ENCODE assay signal across 12 cellular contexts in the genomic region with DNA sequence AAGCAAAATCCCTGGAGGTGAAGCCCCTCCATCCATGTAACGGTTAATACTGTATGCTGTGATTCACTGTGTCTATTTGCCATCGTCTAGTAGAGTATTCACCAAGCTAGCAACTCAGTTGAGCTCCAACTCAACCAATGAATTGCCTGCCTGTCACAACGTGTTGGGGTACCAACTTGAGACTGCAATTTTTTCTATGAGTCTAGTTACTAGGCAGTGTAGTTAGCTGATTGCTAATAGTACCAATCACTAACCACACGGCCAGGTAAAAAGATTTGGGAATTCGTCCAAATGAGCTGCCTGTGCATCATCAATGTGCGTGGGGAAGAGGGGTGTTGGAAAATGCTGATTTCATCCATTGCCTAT. TPM values are rescaled to one million over a fixed set of nuclear protein-coding genes. Genes with fewer than 3 reads are reported as not detected.
DNase-seq lines count a peak whose midpoint lies in the region; ATAC-seq, FAIRE-seq and TF ChIP-seq lines count a peak whose summit lies in the region.
"Had no signal": no experiment of that assay in that cellular context is flagged by ENCODE, and none has a peak within 500 bp of the region (broad histone marks: within the 10 kb centered on the region; RNA-seq: fewer than 3 reads in every experiment).

No MANE protein-coding gene starts in this region.

- no peaks in the 10 kb centered on the region for H3K9me3 ChIP-seq in HepG2 (ENCODE audit: low read length)
- no peaks in the 10 kb centered on the region for H3K9me3 ChIP-seq in right lobe of liver
- H3K9me3 ChIP-seq in lower lobe of right lung, result no peaks in the 10 kb centered on the region

- CTCF ChIA-PET in HepG2 (lab: Yijun Ruan, JAX; ENCODE audit: low intra/inter-chr PET ratio, low total read pairs), result no interaction called here

- DNase-seq in HepG2 (ENCODE audit: low spot score) (no peak), right lobe of liver (no peak), lower lobe of right lung (no peak), AG20443 (ENCODE audit: low spot score) (no peak)
- no peak for DNase-seq in activated naive CD8-positive, alpha-beta T cell treated with anti-CD3 and anti-CD28 coated beads, Interleukin-2, amount 50 U/mL, for 24 hours
- DNase-seq: COR-L47; Right ventricle myocardium superior; stimulated activated CD4-positive, alpha-beta T cell treated with anti-CD3 and anti-CD28 coated beads, Interleukin-4, amount 100 ng/mL, for 24 hours had no signal

- H3K79me2 ChIP-seq in HepG2 (ENCODE audit: insufficient read depth, low read length), result no peaks in the 10 kb centered on the region

- TF ChIP-seq EP300 in HepG2 (IDR thresholded peaks at IDR 0.05; ENCODE audit: low read depth in 2 of 2, low read length in 2 of 2), result no peak
- TF ChIP-seq EP300 in HepG2 (CRISPR knock-in tag; IDR thresholded peaks at IDR 0.05; ENCODE audit: borderline replicate concordance), result no peak

- H3K4me3 ChIP-seq in HepG2 (replicated peaks in 1 of 3; ENCODE audit: insufficient read depth in 1 of 3, low read depth in 2 of 3, low read length in 3 of 3) (no peak overlapping the region), right lobe of liver (no peak overlapping the region), lower lobe of right lung (peak overlapping the region; percentile 52)

- 24% methylated on average over 6 of the region's 6 CpGs for WGBS in HepG2 (ENCODE audit: low lambda C conversion rate)
- WGBS in right lobe of liver (ENCODE audit: insufficient coverage, low coverage, low lambda C conversion rate, missing lambda C conversion rate), result 27% methylated on average over 4 of the region's 6 CpGs

- TF ChIP-seq CTCF in HepG2 (CRISPR knock-in tag; IDR thresholded peaks at IDR 0.05) (no peak), right lobe of liver (IDR thresholded peaks at IDR 0.05) (no peak), lower lobe of right lung (IDR thresholded peaks at IDR 0.05) (no peak)

- POLR2A ChIA-PET in HepG2 (lab: Yijun Ruan, JAX), result no interaction called here

- no peak overlapping the region for H2AFZ ChIP-seq in HepG2 (ENCODE audit: low read length)

- TF ChIP-seq POLR2A in HepG2 (IDR thresholded peaks at IDR 0.05; ENCODE audit: insufficient read depth in 1 of 2, low read depth in 2 of 2, low read length in 2 of 2) (no peak), right lobe of liver (IDR thresholded peaks at IDR 0.05) (no peak)

- H3K27me3 ChIP-seq in HepG2 (ENCODE audit: control insufficient read depth in 1 of 2, insufficient read depth in 2 of 2, low read length in 2 of 2) (peaks cover 0 to 24% of the 10 kb centered on the region in 2 experiments; a peak in 4 of 5 replicates), right lobe of liver (peaks cover 0 to 28% of the 10 kb centered on the region in 2 donors), lower lobe of right lung (ENCODE audit: low read depth) (peaks cover 41% of the 10 kb centered on the region)

- no peak overlapping the region for H3K27ac Mint-ChIP-seq in activated naive CD8-positive, alpha-beta T cell treated with anti-CD3 and anti-CD28 coated beads, Interleukin-2, amount 50 U/mL, for 24 hours

- FAIRE-seq in HepG2 (lab: Jason Lieb, UNC), result no peak

- peak; percentile 29; the same call in 1 of the 3 replicates for ATAC-seq in HepG2
- no peak for ATAC-seq in right lobe of liver
- ATAC-seq in activated naive CD8-positive, alpha-beta T cell treated with anti-CD3 and anti-CD28 coated beads, Interleukin-2, amount 50 U/mL, for 24 hours, result peak; percentile 34
- ATAC-seq in lower lobe of right lung, result peak; percentile 14 to 36
- no peak for ATAC-seq in GM21619 (IDR thresholded peaks at IDR 0.05; ENCODE audit: unreplicated experiment)
- ATAC-seq in GM21786 (IDR thresholded peaks at IDR 0.05; ENCODE audit: unreplicated experiment), result no peak
- no peak for ATAC-seq in GM21528 (IDR thresholded peaks at IDR 0.05; ENCODE audit: low FRiP score, unreplicated experiment)

- H3K27ac ChIP-seq in HepG2 (ENCODE audit: extremely low read length, insufficient read depth, low read length) (no peak overlapping the region), right lobe of liver (no peak overlapping the region), lower lobe of right lung (no peak overlapping the region)

- H3K27me3 Mint-ChIP-seq in activated naive CD8-positive, alpha-beta T cell treated with anti-CD3 and anti-CD28 coated beads, Interleukin-2, amount 50 U/mL, for 24 hours, result peaks cover 41% of the 10 kb centered on the region

- H3K4me1 ChIP-seq in HepG2 (ENCODE audit: insufficient read depth, low read length) (peaks cover 10% of the 10 kb centered on the region; the same call in 1 of the 2 replicates), right lobe of liver (peaks cover 0 to 9% (median 4%) of the 10 kb centered on the region in 4 donors), lower lobe of right lung (peaks cover 7% of the 10 kb centered on the region)

- no peaks in the 10 kb centered on the region for H3K9me3 Mint-ChIP-seq in activated naive CD8-positive, alpha-beta T cell treated with anti-CD3 and anti-CD28 coated beads, Interleukin-2, amount 50 U/mL, for 24 hours

- intact Hi-C loops in HepG2 (cut with micrococcal nuclease; ENCODE audit: unreplicated experiment) (no loop called here), right lobe of liver (cut with DNase I) (no loop called here), lower lobe of right lung (cut with DNase I) (no loop called here)

- H3K36me3 Mint-ChIP-seq in activated naive CD8-positive, alpha-beta T cell treated with anti-CD3 and anti-CD28 coated beads, Interleukin-2, amount 50 U/mL, for 24 hours (ENCODE audit: low read depth), result peaks cover 2% of the 10 kb centered on the region

- no peak overlapping the region for H3K9ac ChIP-seq in HepG2 (ENCODE audit: insufficient read depth, low read depth, low read length)

- H3K4me2 ChIP-seq in HepG2 (ENCODE audit: low read depth, low read length), result 0 out of 2 replicates have a peak overlapping the region, but pooled peaks have one; percentile 12

- in situ Hi-C loops in HepG2 (cut with HindIII; ENCODE audit: extremely low pct_ligation_motif_present, low pct_unique_long_range_greater_than_20kb), result no loop called here

- peak overlapping the region; percentile 46 for H3K4me3 Mint-ChIP-seq in activated naive CD8-positive, alpha-beta T cell treated with anti-CD3 and anti-CD28 coated beads, Interleukin-2, amount 50 U/mL, for 24 hours

- BruUV-seq in HepG2 (replicated peaks; lab: Mats Ljungman, UMichigan), result no TSS peak

- H3K4me1 Mint-ChIP-seq in activated naive CD8-positive, alpha-beta T cell treated with anti-CD3 and anti-CD28 coated beads, Interleukin-2, amount 50 U/mL, for 24 hours, result peaks cover 18% of the 10 kb centered on the region

- H3K36me3 ChIP-seq in HepG2 (replicated peaks in 1 of 2; ENCODE audit: control insufficient read depth in 1 of 2, insufficient read depth in 2 of 2, low read length in 2 of 2), result no peaks in the 10 kb centered on the region
- H3K36me3 ChIP-seq in right lobe of liver, result no peaks in the 10 kb centered on the region
- no peaks in the 10 kb centered on the region for H3K36me3 ChIP-seq in lower lobe of right lung

- H4K20me1 ChIP-seq in HepG2 (ENCODE audit: insufficient read depth, low read length), result no peaks in the 10 kb centered on the region

- no peak for TF ChIP-seq RAD21 in HepG2 (CRISPR knock-in tag; IDR thresholded peaks at IDR 0.05)

RNA-seq across cellular contexts. Expression of gene BTG4, which starts 1.0 kb away (rescaled TPM):
- total RNA-seq in HepG2 (2016; rRNA removed; fragmentation: Illumina TruSeq; extraction: Trizol) (not detected in 2 replicates), right lobe of liver (not detected), lower lobe of right lung (0.38 TPM)
- not detected in 2 replicates for total RNA-seq in HepG2 (2016; cell fraction: cytosol; rRNA removed; fragmentation: Illumina TruSeq; extraction: Trizol; ENCODE audit: low read depth)
- not detected in 2 replicates for total RNA-seq in HepG2 (2016; cell fraction: insoluble cytoplasmic fraction; rRNA removed; fragmentation: Illumina TruSeq; extraction: Trizol)
- total RNA-seq in HepG2 (2016; cell fraction: membrane; rRNA removed; fragmentation: Illumina TruSeq; extraction: Trizol), result not detected in 2 replicates
- total RNA-seq in HepG2 (2016; cell fraction: nucleus; rRNA removed; fragmentation: Illumina TruSeq; extraction: Trizol), result not detected in 2 replicates
- polyA plus RNA-seq in HepG2 (2011; rRNA removed), result not detected in 2 replicates
- not detected in 2 replicates for polyA plus RNA-seq in HepG2 (2011; cell fraction: cytosol; rRNA removed)
- not detected in 2 replicates for polyA plus RNA-seq in HepG2 (2011; cell fraction: nucleus; rRNA removed)
- polyA plus RNA-seq in HepG2 (2012), result not detected in 2 replicates
- polyA plus RNA-seq in HepG2 (2016; cell fraction: cytosol; fragmentation: Illumina TruSeq; extraction: Trizol; ENCODE audit: low read depth), result not detected in 2 replicates
- not detected in 2 replicates for polyA plus RNA-seq in HepG2 (2016; cell fraction: insoluble cytoplasmic fraction; fragmentation: Illumina TruSeq; extraction: Trizol; ENCODE audit: low read depth)
- polyA plus RNA-seq in HepG2 (2016; cell fraction: membrane; fragmentation: Illumina TruSeq; extraction: Trizol; ENCODE audit: low read depth), result not detected in 2 replicates
- not detected in 2 replicates for polyA plus RNA-seq in HepG2 (2016; cell fraction: nucleus; fragmentation: Illumina TruSeq; extraction: Trizol; ENCODE audit: insufficient read depth, low read depth)
- not detected in 2 replicates for polyA minus RNA-seq in HepG2 (2011; rRNA and poly(A)+ RNA removed; ENCODE audit: low replicate concordance)
- not detected in 2 replicates for polyA minus RNA-seq in HepG2 (2011; cell fraction: cytosol; rRNA and poly(A)+ RNA removed)
- polyA minus RNA-seq in HepG2 (2011; cell fraction: nucleus; rRNA and poly(A)+ RNA removed), result not detected in 2 replicates
- total RNA-seq: mesenteric fat pad, Right ventricle myocardium superior had no signal

RNA-seq across cellular contexts. Expression of gene HOATZ, which starts 1.4 kb away (rescaled TPM):
- total RNA-seq in HepG2 (2016; rRNA removed; fragmentation: Illumina TruSeq; extraction: Trizol), result not detected in 2 replicates
- not detected in 2 replicates for total RNA-seq in HepG2 (2016; cell fraction: cytosol; rRNA removed; fragmentation: Illumina TruSeq; extraction: Trizol; ENCODE audit: low read depth)
- not detected in 2 replicates for total RNA-seq in HepG2 (2016; cell fraction: insoluble cytoplasmic fraction; rRNA removed; fragmentation: Illumina TruSeq; extraction: Trizol)
- not detected in 2 replicates for total RNA-seq in HepG2 (2016; cell fraction: membrane; rRNA removed; fragmentation: Illumina TruSeq; extraction: Trizol)
- total RNA-seq in HepG2 (2016; cell fraction: nucleus; rRNA removed; fragmentation: Illumina TruSeq; extraction: Trizol), result not detected in 2 replicates
- not detected in 2 replicates for polyA plus RNA-seq in HepG2 (2011; rRNA removed)
- not detected in 2 replicates for polyA plus RNA-seq in HepG2 (2011; cell fraction: cytosol; rRNA removed)
- not detected in 2 replicates for polyA plus RNA-seq in HepG2 (2011; cell fraction: nucleus; rRNA removed)
- polyA plus RNA-seq in HepG2 (2012), result not detected in 2 replicates
- polyA plus RNA-seq in HepG2 (2016; cell fraction: cytosol; fragmentation: Illumina TruSeq; extraction: Trizol; ENCODE audit: low read depth), result not detected in 2 replicates
- polyA plus RNA-seq in HepG2 (2016; cell fraction: insoluble cytoplasmic fraction; fragmentation: Illumina TruSeq; extraction: Trizol; ENCODE audit: low read depth), result not detected in 2 replicates
- polyA plus RNA-seq in HepG2 (2016; cell fraction: membrane; fragmentation: Illumina TruSeq; extraction: Trizol; ENCODE audit: low read depth), result not detected in 2 replicates
- polyA plus RNA-seq in HepG2 (2016; cell fraction: nucleus; fragmentation: Illumina TruSeq; extraction: Trizol; ENCODE audit: insufficient read depth, low read depth), result not detected in 2 replicates
- polyA minus RNA-seq in HepG2 (2011; rRNA and poly(A)+ RNA removed; ENCODE audit: low replicate concordance), result not detected in 2 replicates
- not detected in 2 replicates for polyA minus RNA-seq in HepG2 (2011; cell fraction: cytosol; rRNA and poly(A)+ RNA removed)
- polyA minus RNA-seq in HepG2 (2011; cell fraction: nucleus; rRNA and poly(A)+ RNA removed), result not detected in 2 replicates
- not detected for total RNA-seq in right lobe of liver
- total RNA-seq in lower lobe of right lung, result 15.0 TPM
- total RNA-seq: mesenteric fat pad, Right ventricle myocardium superior had no signal

RNA-seq across cellular contexts. Expression of gene LAYN, which starts 27.3 kb away (rescaled TPM):
- total RNA-seq in HepG2 (2016; rRNA removed; fragmentation: Illumina TruSeq; extraction: Trizol) (not detected in 2 replicates), right lobe of liver (1 to 10 TPM in 1 of 6 experiments, under 1 TPM in 5; 0.19 to 2.0 (median 0.59) TPM), lower lobe of right lung (15.0 TPM)
- total RNA-seq in HepG2 (2016; cell fraction: cytosol; rRNA removed; fragmentation: Illumina TruSeq; extraction: Trizol; ENCODE audit: low read depth), result not detected in 2 replicates
- total RNA-seq in HepG2 (2016; cell fraction: insoluble cytoplasmic fraction; rRNA removed; fragmentation: Illumina TruSeq; extraction: Trizol), result 0.13 TPM in 1 of 2 replicates, not detected in the other
- 0.15 and 0.21 TPM in 2 replicates for total RNA-seq in HepG2 (2016; cell fraction: membrane; rRNA removed; fragmentation: Illumina TruSeq; extraction: Trizol)
- 0.16 and 0.22 TPM in 2 replicates for total RNA-seq in HepG2 (2016; cell fraction: nucleus; rRNA removed; fragmentation: Illumina TruSeq; extraction: Trizol)
- 0.17 and 0.29 TPM in 2 replicates for polyA plus RNA-seq in HepG2 (2011; rRNA removed)
- polyA plus RNA-seq in HepG2 (2011; cell fraction: cytosol; rRNA removed), result 0.11 and 0.12 TPM in 2 replicates
- not detected in 2 replicates for polyA plus RNA-seq in HepG2 (2011; cell fraction: nucleus; rRNA removed)
- polyA plus RNA-seq in HepG2 (2012), result 0.11 TPM in 1 of 2 replicates, not detected in the other
- polyA plus RNA-seq in HepG2 (2016; cell fraction: cytosol; fragmentation: Illumina TruSeq; extraction: Trizol; ENCODE audit: low read depth), result 0.07 and 0.15 TPM in 2 replicates
- not detected in 2 replicates for polyA plus RNA-seq in HepG2 (2016; cell fraction: insoluble cytoplasmic fraction; fragmentation: Illumina TruSeq; extraction: Trizol; ENCODE audit: low read depth)
- 0.20 TPM in 1 of 2 replicates, not detected in the other for polyA plus RNA-seq in HepG2 (2016; cell fraction: membrane; fragmentation: Illumina TruSeq; extraction: Trizol; ENCODE audit: low read depth)
- polyA plus RNA-seq in HepG2 (2016; cell fraction: nucleus; fragmentation: Illumina TruSeq; extraction: Trizol; ENCODE audit: insufficient read depth, low read depth), result not detected in 2 replicates
- 0.10 TPM in 1 of 2 replicates, not detected in the other for polyA minus RNA-seq in HepG2 (2011; rRNA and poly(A)+ RNA removed; ENCODE audit: low replicate concordance)
- not detected in 2 replicates for polyA minus RNA-seq in HepG2 (2011; cell fraction: cytosol; rRNA and poly(A)+ RNA removed)
- 0.37 TPM in 1 of 2 replicates, not detected in the other for polyA minus RNA-seq in HepG2 (2011; cell fraction: nucleus; rRNA and poly(A)+ RNA removed)

Comparison
In these comparisons a context has a peak if more than half of its experiments do, and no peak if none do; other contexts are left out.
1. ATAC-seq: peak in HepG2 (single experiment), activated naive CD8-positive, alpha-beta T cell treated with anti-CD3 and anti-CD28 coated beads, Interleukin-2, amount 50 U/mL, for 24 hours (single experiment) and lower lobe of right lung (2 of 2); none in right lobe of liver (0 of 4), GM21619 (single experiment), GM21786 (single experiment) and GM21528 (single experiment).
2. RNA of gene HOATZ, which starts 1.4 kb away (total RNA-seq): 15.0 TPM in lower lobe of right lung (single experiment); not detected in HepG2 and not detected in right lobe of liver; every median in the first group is over 10 times any median in the second.